35 cellular contexts compared by ENCODE assay signal in the genomic region with DNA sequence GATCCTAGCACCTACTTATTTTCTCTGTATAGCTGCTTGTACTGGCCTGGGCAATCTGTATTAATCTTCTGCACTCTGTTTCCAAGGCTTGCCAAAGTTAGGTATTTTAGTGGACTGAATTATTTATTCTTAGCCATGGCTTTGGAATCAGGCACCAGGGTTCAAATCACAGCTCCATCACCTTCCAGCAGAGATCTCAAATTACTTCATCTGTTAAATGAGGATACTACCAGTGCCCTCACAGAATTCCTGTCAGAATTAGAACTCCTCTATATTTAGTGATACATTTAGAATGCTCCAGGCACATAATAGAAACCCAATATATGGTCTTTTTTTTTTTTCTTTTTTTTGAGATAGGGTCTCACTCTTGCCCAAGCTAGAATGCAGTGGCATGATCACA.
"Had no signal": no experiment of that assay in that cellular context is flagged by ENCODE, and none has a peak within 500 bp of the region (broad histone marks: within the 10 kb centered on the region; RNA-seq: fewer than 3 reads in every experiment).

No MANE protein-coding gene starts in this region.

- ATAC-seq: activated CD8-positive, alpha-beta T cell treated with anti-CD3 and anti-CD28 coated beads, Interleukin-2, amount 10 ng/mL, durations not matched to agents 7 days and 5 days; activated naive CD8-positive, alpha-beta T cell treated with anti-CD3 and anti-CD28 coated beads, Interleukin-2, amount 50 U/mL, for 24 hours had no signal

- H3K9me3 ChIP-seq: ascending aorta had no signal

- H3K9me3 Mint-ChIP-seq: activated B cell treated with CpG ODN at 0.5 μM for 24 hours; activated CD4-positive, alpha-beta memory T cell treated with anti-CD3 and anti-CD28 coated beads, Interleukin-2, amount 10 ng/mL, durations not matched to agents 7 days and 5 days; activated CD4-positive, alpha-beta T cell treated with anti-CD3 and anti-CD28 coated beads, Interleukin-2, amount 10 ng/mL, durations not matched to agents 24 days and 14 days; activated naive CD4-positive, alpha-beta T cell treated with anti-CD3 and anti-CD28 coated beads, Interleukin-2, amount 10 ng/mL, durations not matched to agents 7 days and 5 days; activated naive CD4-positive, alpha-beta T cell treated with anti-CD3 and anti-CD28 coated beads, Interleukin-2, amount 50 U/mL, for 24 hours; activated naive CD8-positive, alpha-beta T cell treated with anti-CD3 and anti-CD28 coated beads, Interleukin-2, amount 10 ng/mL, durations not matched to agents 7 days and 5 days; activated naive CD8-positive, alpha-beta T cell treated with anti-CD3 and anti-CD28 coated beads, Interleukin-2, amount 50 U/mL, for 24 hours; activated T-cell treated with anti-CD3 and anti-CD28 coated beads, Interleukin-2, amount 50 U/mL, for 24 hours; activated T-helper 2 cell treated with anti-CD3 and anti-CD28 coated beads, Interferon-gamma antibody, Interleukin-2, Interleukin-4, amounts not matched to agents 10 μg/mL and 5 μg/mL and 100 μg/mL, durations not matched to agents 14 hours and 24 hours and 36 hours; central memory CD8-positive, alpha-beta T cell; T-helper 1 cell treated with Interleukin-12 subunit alpha and Interleukin-12 subunit beta and Interleukin-4 antibody, amounts not matched to agents 30 μg/mL and 1 μg/mL, for 36 hours; T-helper 2 cell treated with Interferon-gamma antibody and Interleukin-4, amounts not matched to agents 5 μg/mL and 100 μg/mL, for 36 hours had no signal

- H3K27ac Mint-ChIP-seq: activated B cell treated with CpG ODN at 0.5 μM for 24 hours; activated CD4-positive, alpha-beta memory T cell treated with anti-CD3 and anti-CD28 coated beads, Interleukin-2, amount 10 ng/mL, durations not matched to agents 7 days and 5 days; activated CD4-positive, alpha-beta T cell treated with anti-CD3 and anti-CD28 coated beads, Interleukin-2, amount 10 ng/mL, durations not matched to agents 24 days and 14 days; activated CD8-positive, alpha-beta T cell treated with anti-CD3 and anti-CD28 coated beads, Interleukin-2, amount 10 ng/mL, durations not matched to agents 7 days and 5 days; activated naive CD4-positive, alpha-beta T cell treated with anti-CD3 and anti-CD28 coated beads, Interleukin-2, amount 10 ng/mL, durations not matched to agents 7 days and 5 days; activated naive CD4-positive, alpha-beta T cell treated with anti-CD3 and anti-CD28 coated beads, Interleukin-2, amount 50 U/mL, for 24 hours; activated naive CD8-positive, alpha-beta T cell; activated naive CD8-positive, alpha-beta T cell treated with anti-CD3 and anti-CD28 coated beads, Interleukin-2, amount 10 ng/mL, durations not matched to agents 7 days and 5 days; activated naive CD8-positive, alpha-beta T cell treated with anti-CD3 and anti-CD28 coated beads, Interleukin-2, amount 50 U/mL, for 24 hours; activated T-cell treated with anti-CD3 and anti-CD28 coated beads, Interleukin-2, amount 50 U/mL, for 24 hours; activated T-helper 2 cell treated with anti-CD3 and anti-CD28 coated beads, Interferon-gamma antibody, Interleukin-2, Interleukin-4, amounts not matched to agents 10 μg/mL and 5 μg/mL and 100 μg/mL, durations not matched to agents 14 hours and 24 hours and 36 hours; brain; T-helper 1 cell treated with Interleukin-12 subunit alpha and Interleukin-12 subunit beta and Interleukin-4 antibody, amounts not matched to agents 30 μg/mL and 1 μg/mL, for 36 hours; T-helper 2 cell treated with Interferon-gamma antibody and Interleukin-4, amounts not matched to agents 5 μg/mL and 100 μg/mL, for 36 hours had no signal

- H3K27ac ChIP-seq: ascending aorta, cardiac muscle cell, VCaP had no signal

- H3K4me3 ChIP-seq: ascending aorta, cardiac muscle cell had no signal

- H3K36me3 ChIP-seq: cardiac muscle cell had no signal

- DNase-seq: activated B cell treated with CpG ODN at 0.5 μM for 24 hours; activated CD4-positive, alpha-beta memory T cell treated with anti-CD3 and anti-CD28 coated beads, Interleukin-2, amount 10 ng/mL, durations not matched to agents 7 days and 5 days; activated CD4-positive, alpha-beta T cell treated with anti-CD3 and anti-CD28 coated beads for 4 hours; activated CD4-positive, alpha-beta T cell treated with anti-CD3 and anti-CD28 coated beads, Interleukin-2, amount 10 ng/mL, durations not matched to agents 24 days and 14 days; activated CD4-positive, alpha-beta T cell treated with anti-CD3 and anti-CD28 coated beads, Interleukin-2, amount 50 U/mL, for 1 hour; activated CD4-positive, alpha-beta T cell treated with anti-CD3 and anti-CD28 coated beads, Interleukin-2, amount 50 U/mL, for 48 hours; activated CD4-positive, CD25-positive, alpha-beta regulatory T cell treated with anti-CD3 and anti-CD28 coated beads, Interleukin-2, amount 50 U/mL, for 72 hours; activated CD8-positive, alpha-beta memory T cell treated with anti-CD3 and anti-CD28 coated beads for 24 hours; activated CD8-positive, alpha-beta memory T cell treated with anti-CD3 and anti-CD28 coated beads, Interleukin-2, amount 50 U/mL, for 4 hours; activated CD8-positive, alpha-beta T cell treated with anti-CD3 and anti-CD28 coated beads, Interleukin-2, amount 10 ng/mL, durations not matched to agents 7 days and 5 days; activated effector memory CD4-positive, alpha-beta T cell treated with Interleukin-2 at 50 U/mL for 16 hours; activated gamma-delta T cell; activated naive CD4-positive, alpha-beta T cell treated with anti-CD3 and anti-CD28 coated beads, Interleukin-2, amount 10 ng/mL, durations not matched to agents 7 days and 5 days; activated naive CD4-positive, alpha-beta T cell treated with Interleukin-2 at 50 U/mL for 16 hours; activated naive CD8-positive, alpha-beta T cell treated with anti-CD3 and anti-CD28 coated beads, Interleukin-2, amount 10 ng/mL, durations not matched to agents 7 days and 5 days; activated naive CD8-positive, alpha-beta T cell treated with anti-CD3 and anti-CD28 coated beads, Interleukin-2, amount 50 U/mL, for 24 hours; activated T-cell treated with anti-CD3 and anti-CD28 coated beads, Interleukin-2, amount 50 U/mL, for 24 hours; activated T-cell treated with anti-CD3 and anti-CD28 coated beads, Interleukin-2, amount 50 U/mL, for 48 hours; amygdala; anterior cingulate cortex; caudate nucleus; cerebellar nuclear complex; T-helper 1 cell; T-helper 2 cell; T-helper 9 cell had no signal

- H3K4me1 ChIP-seq: ascending aorta had no signal

- H3K4me1 Mint-ChIP-seq: activated naive CD4-positive, alpha-beta T cell treated with anti-CD3 and anti-CD28 coated beads, Interleukin-2, amount 10 ng/mL, durations not matched to agents 7 days and 5 days; activated naive CD8-positive, alpha-beta T cell treated with anti-CD3 and anti-CD28 coated beads, Interleukin-2, amount 50 U/mL, for 24 hours had no signal

- H3K4me3 Mint-ChIP-seq: activated B cell treated with CpG ODN at 0.5 μM for 24 hours; activated CD4-positive, alpha-beta memory T cell treated with anti-CD3 and anti-CD28 coated beads, Interleukin-2, amount 10 ng/mL, durations not matched to agents 7 days and 5 days; activated CD4-positive, alpha-beta T cell treated with anti-CD3 and anti-CD28 coated beads, Interleukin-2, amount 10 ng/mL, durations not matched to agents 24 days and 14 days; activated CD8-positive, alpha-beta T cell treated with anti-CD3 and anti-CD28 coated beads, Interleukin-2, amount 10 ng/mL, durations not matched to agents 7 days and 5 days; activated naive CD4-positive, alpha-beta T cell treated with anti-CD3 and anti-CD28 coated beads, Interleukin-2, amount 10 ng/mL, durations not matched to agents 7 days and 5 days; activated naive CD4-positive, alpha-beta T cell treated with anti-CD3 and anti-CD28 coated beads, Interleukin-2, amount 50 U/mL, for 24 hours; activated naive CD8-positive, alpha-beta T cell; activated naive CD8-positive, alpha-beta T cell treated with anti-CD3 and anti-CD28 coated beads, Interleukin-2, amount 10 ng/mL, durations not matched to agents 7 days and 5 days; activated naive CD8-positive, alpha-beta T cell treated with anti-CD3 and anti-CD28 coated beads, Interleukin-2, amount 50 U/mL, for 24 hours; activated T-cell treated with anti-CD3 and anti-CD28 coated beads, Interleukin-2, amount 50 U/mL, for 24 hours; brain; central memory CD8-positive, alpha-beta T cell; T-helper 1 cell treated with Interleukin-12 subunit alpha and Interleukin-12 subunit beta and Interleukin-4 antibody, amounts not matched to agents 30 μg/mL and 1 μg/mL, for 36 hours; T-helper 2 cell treated with Interferon-gamma antibody and Interleukin-4, amounts not matched to agents 5 μg/mL and 100 μg/mL, for 36 hours had no signal

- H3K27me3 Mint-ChIP-seq: activated B cell treated with CpG ODN at 0.5 μM for 24 hours; activated CD4-positive, alpha-beta memory T cell treated with anti-CD3 and anti-CD28 coated beads, Interleukin-2, amount 10 ng/mL, durations not matched to agents 7 days and 5 days; activated CD4-positive, alpha-beta T cell treated with anti-CD3 and anti-CD28 coated beads, Interleukin-2, amount 10 ng/mL, durations not matched to agents 24 days and 14 days; activated naive CD4-positive, alpha-beta T cell treated with anti-CD3 and anti-CD28 coated beads, Interleukin-2, amount 10 ng/mL, durations not matched to agents 7 days and 5 days; activated naive CD4-positive, alpha-beta T cell treated with anti-CD3 and anti-CD28 coated beads, Interleukin-2, amount 50 U/mL, for 24 hours; activated naive CD8-positive, alpha-beta T cell; activated naive CD8-positive, alpha-beta T cell treated with anti-CD3 and anti-CD28 coated beads, Interleukin-2, amount 10 ng/mL, durations not matched to agents 7 days and 5 days; activated naive CD8-positive, alpha-beta T cell treated with anti-CD3 and anti-CD28 coated beads, Interleukin-2, amount 50 U/mL, for 24 hours; activated T-cell treated with anti-CD3 and anti-CD28 coated beads, Interleukin-2, amount 50 U/mL, for 24 hours; brain; central memory CD8-positive, alpha-beta T cell had no signal

- H3K27me3 ChIP-seq: ascending aorta, cardiac muscle cell had no signal
